ENCODE assay signal across 8 cellular contexts in genomic region chr2:33583194-33583938, GRCh38. TPM values are rescaled to one million over a fixed set of nuclear protein-coding genes. Genes with fewer than 3 reads are reported as not detected.
A peak's percentile ranks its signal among the peaks of the same experiment; 100 is the strongest.
DNase-seq lines count a peak whose midpoint lies in the region; ATAC-seq and TF ChIP-seq lines count a peak whose summit lies in the region.

No MANE protein-coding gene starts in this region.

- no peaks in the 10 kb centered on the region for H3K4me1 ChIP-seq in RWPE2 (ENCODE audit: insufficient read depth, poor library complexity, severe bottlenecking)

- H3K36me3 Mint-ChIP-seq in effector memory CD8-positive, alpha-beta T cell (ENCODE audit: insufficient read depth) = peaks cover 33% of the 10 kb centered on the region

- peak; percentile 73 for TF ChIP-seq CTCF in AG09309 (IDR thresholded peaks at IDR 0.05; ENCODE audit: control insufficient read depth, insufficient read depth, low read depth, low read length, missing control alignments)
- peak; percentile 81 for TF ChIP-seq CTCF in GM06990 (IDR thresholded peaks at IDR 0.05; ENCODE audit: insufficient read depth, low read length, poor library complexity, severe bottlenecking)
- TF ChIP-seq CTCF in RWPE2 (IDR thresholded peaks at IDR 0.05; ENCODE audit: poor library complexity, severe bottlenecking) = peak; percentile 93

- no peak for DNase-seq in AG09309 (ENCODE audit: low read depth)
- DNase-seq in GM06990 (ENCODE audit: extremely low read depth, insufficient read length) = peak; percentile 33
- DNase-seq in RWPE2 (ENCODE audit: low spot score) = no peak
- peak in 2 of 3 experiments; percentile 19 to 23 for DNase-seq in effector memory CD8-positive, alpha-beta T cell
- peak; percentile 72 for DNase-seq in myocyte (ENCODE audit: low read depth)
- no peak for DNase-seq in UCSD-AML1 (lab: John Stamatoyannopoulos, UW; ENCODE audit: unreplicated experiment)

- H3K27me3 ChIP-seq in GM06990 (replicated peaks; ENCODE audit: control insufficient read depth, insufficient read depth, low read length) (no peaks in the 10 kb centered on the region), RWPE2 (ENCODE audit: insufficient read depth, poor library complexity, severe bottlenecking) (no peaks in the 10 kb centered on the region)

- no peaks in the 10 kb centered on the region for H3K9me3 ChIP-seq in RWPE2 (ENCODE audit: severe bottlenecking)

- H3K4me3 Mint-ChIP-seq in effector memory CD8-positive, alpha-beta T cell = no peak overlapping the region

- H3K4me3 ChIP-seq in AG09309 (ENCODE audit: control insufficient read depth, low read depth, low read length) = no peak overlapping the region
- H3K4me3 ChIP-seq in GM06990 (replicated peaks; ENCODE audit: low read depth, low read length) = no peak overlapping the region
- H3K4me3 ChIP-seq in RWPE2 (ENCODE audit: severe bottlenecking) = no peak overlapping the region

- ATAC-seq in HG03175 (IDR thresholded peaks at IDR 0.05; ENCODE audit: unreplicated experiment) (peak; percentile 56), RWPE2 (ENCODE audit: low read depth) (peak; percentile 41; the same call in 1 of the 3 replicates), GM19467 (IDR thresholded peaks at IDR 0.05; ENCODE audit: unreplicated experiment) (no peak)
- peak; percentile 57 for ATAC-seq in effector memory CD8-positive, alpha-beta T cell (replicated peaks)

- no peak overlapping the region for H3K27ac ChIP-seq in RWPE2 (ENCODE audit: poor library complexity, severe bottlenecking)

- no peaks in the 10 kb centered on the region for H3K9me3 Mint-ChIP-seq in effector memory CD8-positive, alpha-beta T cell

- H3K27me3 Mint-ChIP-seq in effector memory CD8-positive, alpha-beta T cell = no peaks in the 10 kb centered on the region

- H3K4me1 Mint-ChIP-seq in effector memory CD8-positive, alpha-beta T cell (ENCODE audit: low read depth in 2 of 2) = peaks cover 0 to 4% of the 10 kb centered on the region in 2 donors

- H3K27ac Mint-ChIP-seq in effector memory CD8-positive, alpha-beta T cell = no peak overlapping the region

- H3K36me3 ChIP-seq in GM06990 (ENCODE audit: control insufficient read depth, insufficient read depth, low read length) (peaks cover 15% of the 10 kb centered on the region), RWPE2 (ENCODE audit: low read depth) (peaks cover 64% of the 10 kb centered on the region)

RNA-seq across cellular contexts. Expression of gene FAM98A, which starts 15.7 kb away (rescaled TPM):
- 51.2 and 55.8 TPM in 2 replicates for total RNA-seq in myocyte
- polyA plus RNA-seq in myocyte (2012) = 131 TPM

Comparison
In these comparisons a context has a peak if more than half of its experiments do, and no peak if none do; other contexts are left out.
1. DNase-seq: peak in GM06990 (single experiment), effector memory CD8-positive, alpha-beta T cell (2 of 3) and myocyte (single experiment); none in AG09309 (single experiment), RWPE2 (single experiment) and UCSD-AML1 (single experiment).
2. Peak in every context shown above with its lines, with median percentiles within 50 percentile points of each other: CTCF ChIP-seq.